Comparison of ENCODE assay signal across 18 cellular contexts in genomic region chr12:102394200-102394599, GRCh38.
DNase-seq lines count a peak whose midpoint lies in the region; ATAC-seq, FAIRE-seq and TF ChIP-seq lines count a peak whose summit lies in the region.
"Had no signal": no experiment of that assay in that cellular context is flagged by ENCODE, and none has a peak within 500 bp of the region (broad histone marks: within the 10 kb centered on the region; RNA-seq: fewer than 3 reads in every experiment).

No MANE protein-coding gene starts in this region.

- H3K36me3 Mint-ChIP-seq in activated CD4-positive, alpha-beta T cell treated with anti-CD3 and anti-CD28 coated beads, Interleukin-2, amount 10 ng/mL, durations not matched to agents 24 days and 14 days (ENCODE audit: low read depth): no peaks in the 10 kb centered on the region
- H3K36me3 Mint-ChIP-seq: CD4-positive, alpha-beta memory T cell had no signal

- H3K9me3 ChIP-seq in K562 (replicated peaks; ENCODE audit: control insufficient read depth, insufficient read depth, low read depth, low read length): no peaks in the 10 kb centered on the region

- H3K4me3 Mint-ChIP-seq in activated CD4-positive, alpha-beta T cell treated with anti-CD3 and anti-CD28 coated beads, Interleukin-2, amount 10 ng/mL, durations not matched to agents 24 days and 14 days: no peak overlapping the region
- H3K4me3 Mint-ChIP-seq: B cell; CD4-positive, alpha-beta memory T cell had no signal

- TF ChIP-seq EP300 in K562 (IDR thresholded peaks at IDR 0.05; ENCODE audit: low read length): no peak

- no peaks in the 10 kb centered on the region for H3K27me3 ChIP-seq in K562 (ENCODE audit: control insufficient read depth in 2 of 2, insufficient read depth in 2 of 2, low read length in 2 of 2)

- no peaks in the 10 kb centered on the region for H3K9me3 Mint-ChIP-seq in activated CD4-positive, alpha-beta T cell treated with anti-CD3 and anti-CD28 coated beads, Interleukin-2, amount 10 ng/mL, durations not matched to agents 24 days and 14 days

- DNase-seq in NCI-H1436 treated with DMSO at 0.1 percent for 48 hours (lab: John Stamatoyannopoulos, UW) (peak; percentile 4), NCI-H1436 (lab: John Stamatoyannopoulos, UW) (no peak), DMS53 treated with DMSO at 0.1 percent for 48 hours (lab: John Stamatoyannopoulos, UW; ENCODE audit: unreplicated experiment) (peak; percentile 96), NCI-H345 (lab: John Stamatoyannopoulos, UW) (peak; percentile 6), K562 (ENCODE audit: extremely low read depth in 1 of 4, low spot score in 3 of 4) (no peak), AG20443 (ENCODE audit: low spot score) (no peak), NCI-H187 treated with DMSO at 0.1 percent for 48 hours (lab: John Stamatoyannopoulos, UW) (no peak)
- DNase-seq in activated CD4-positive, alpha-beta T cell treated with anti-CD3 and anti-CD28 coated beads, Interleukin-2, amount 10 ng/mL, durations not matched to agents 24 days and 14 days: no peak
- DNase-seq: ACHN; C1 segment of cervical spinal cord; CD4-positive, alpha-beta memory T cell had no signal

- no peak overlapping the region for H3K9ac ChIP-seq in K562 (ENCODE audit: insufficient read depth in 1 of 2, low read depth in 2 of 2, low read length in 2 of 2)
- H3K9ac ChIP-seq: GM23248 had no signal

- peaks cover 15% of the 10 kb centered on the region for H3K27me3 Mint-ChIP-seq in activated CD4-positive, alpha-beta T cell treated with anti-CD3 and anti-CD28 coated beads, Interleukin-2, amount 10 ng/mL, durations not matched to agents 24 days and 14 days

- no peak overlapping the region for H3K27ac Mint-ChIP-seq in activated CD4-positive, alpha-beta T cell treated with anti-CD3 and anti-CD28 coated beads, Interleukin-2, amount 10 ng/mL, durations not matched to agents 24 days and 14 days
- H3K27ac Mint-ChIP-seq: B cell; CD4-positive, alpha-beta memory T cell had no signal

- no peak overlapping the region for H3K4me2 ChIP-seq in K562 (ENCODE audit: insufficient read depth, low read length)

- in situ Hi-C loops in K562 (cut with MboI): no loop called here

- intact Hi-C loops in K562 (cut with micrococcal nuclease): no loop called here
- intact Hi-C loops in activated CD4-positive, alpha-beta T cell treated with anti-CD3 and anti-CD28 coated beads, Interleukin-2, amount 10 ng/mL, durations not matched to agents 24 days and 14 days (cut with micrococcal nuclease): no loop called here

- H3K79me2 ChIP-seq in K562 (ENCODE audit: control insufficient read depth, insufficient read depth, low read length): no peaks in the 10 kb centered on the region

- no peaks in the 10 kb centered on the region for H3K36me3 ChIP-seq in K562 (ENCODE audit: control insufficient read depth, insufficient read depth, low read length)

- no peak; the same call in 2 of the 3 replicates for ATAC-seq in K562
- ATAC-seq: HCT116, HepG2 had no signal

- no peak for TF ChIP-seq RAD21 in K562 (CRISPR knock-in tag; conservative IDR thresholded peaks at IDR 0.05 in 1 of 2, IDR thresholded peaks at IDR 0.05 in 1 of 2)

- H3K4me1 ChIP-seq in K562 (replicated peaks in 1 of 2; ENCODE audit: control insufficient read depth in 2 of 2, insufficient read depth in 2 of 2, low read length in 2 of 2): peaks cover 0 to 5% of the 10 kb centered on the region in 2 experiments; a peak in 1 of 5 replicates

- no peak overlapping the region for H3K27ac ChIP-seq in K562 (ENCODE audit: extremely low read depth, low read depth, low read length)
- H3K27ac ChIP-seq: GM23248 had no signal

- no peak for TF ChIP-seq CTCF in K562 (IDR thresholded peaks at IDR 0.05 in 2 of 3, conservative IDR thresholded peaks at IDR 0.05 in 1 of 3; ENCODE audit: insufficient read depth in 2 of 3, low read depth in 1 of 3, low read length in 3 of 3)

- H3K4me1 Mint-ChIP-seq in activated CD4-positive, alpha-beta T cell treated with anti-CD3 and anti-CD28 coated beads, Interleukin-2, amount 10 ng/mL, durations not matched to agents 24 days and 14 days: no peaks in the 10 kb centered on the region
- H3K4me1 Mint-ChIP-seq: B cell; CD4-positive, alpha-beta memory T cell had no signal

- TF ChIP-seq POLR2A in K562 (conservative IDR thresholded peaks at IDR 0.05): no peak

- no peak overlapping the region for H2AFZ ChIP-seq in K562 (ENCODE audit: low read depth, low read length)
- H2AFZ ChIP-seq: GM23248 had no signal

- no peak overlapping the region for H3K4me3 ChIP-seq in K562
- H3K4me3 ChIP-seq: GM23248 had no signal

- WGBS in K562 (ENCODE audit: insufficient coverage, low coverage, missing lambda C conversion rate): 31% methylated on average over 1 of the region's 1 CpG

- POLR2A ChIA-PET in K562 (lab: Yijun Ruan, JAX): no interaction called here

- FAIRE-seq in K562 (lab: Jason Lieb, UNC): no peak
- FAIRE-seq: GM18507, H54, HepG2, HTR-8/SVneo had no signal

- H3K9me1 ChIP-seq in K562 (ENCODE audit: control insufficient read depth, insufficient read depth, low read length): peaks cover 3% of the 10 kb centered on the region

- CTCF ChIA-PET in K562 (lab: Yijun Ruan, JAX; ENCODE audit: low intra/inter-chr PET ratio): no interaction called here

- H4K20me1 ChIP-seq in K562 (replicated peaks; ENCODE audit: control insufficient read depth, insufficient read depth, low read length): no peaks in the 10 kb centered on the region

- no TSS peak for BruUV-seq in K562 (replicated peaks; lab: Mats Ljungman, UMichigan)

TF ChIP-seq in K562, 482 proteins besides CTCF, POLR2A, EP300 and RAD21 (continues in another document):
- TF ChIP-seq TCF7 (IDR thresholded peaks at IDR 0.05; ENCODE audit: borderline replicate concordance) (no peak), FOXJ3 (CRISPR knock-in tag; IDR thresholded peaks at IDR 0.05) (no peak), NFIX (CRISPR knock-in tag; IDR thresholded peaks at IDR 0.05; ENCODE audit: low read depth) (no peak), KDM1A (IDR thresholded peaks at IDR 0.05) (0 out of 4 replicates have a peak, but pooled peaks have one; percentile 34 to 38), ZNF76 (CRISPR knock-in tag; IDR thresholded peaks at IDR 0.05; ENCODE audit: borderline replicate concordance) (no peak), ARHGAP35 (IDR thresholded peaks at IDR 0.05; ENCODE audit: partially characterized antibody) (no peak), FOXK1 (CRISPR knock-in tag; IDR thresholded peaks at IDR 0.05; ENCODE audit: borderline replicate concordance) (no peak), ZNF277 (CRISPR knock-in tag; IDR thresholded peaks at IDR 0.05; ENCODE audit: borderline replicate concordance) (no peak), THRB (CRISPR knock-in tag; conservative IDR thresholded peaks at IDR 0.05) (no peak), RCOR1 (IDR thresholded peaks at IDR 0.05; ENCODE audit: borderline replicate concordance in 1 of 2, low read depth in 2 of 2, low read length in 2 of 2) (0 out of 4 replicates have a peak, but pooled peaks of 1 of the 2 experiments have one; percentile 23), CEBPG (CRISPR knock-in tag; IDR thresholded peaks at IDR 0.05) (no peak), CEBPG (tag; conservative IDR thresholded peaks at IDR 0.05 in 1 of 2, IDR thresholded peaks at IDR 0.05 in 1 of 2) (no peak), MCM2 (IDR thresholded peaks at IDR 0.05; ENCODE audit: low read depth) (no peak), SRSF7 (optimal IDR thresholded peaks at IDR 0.05; ENCODE audit: low read depth, low read length) (no peak), MAFG (tag; conservative IDR thresholded peaks at IDR 0.05) (no peak), ZFP91 (CRISPR knock-in tag; IDR thresholded peaks at IDR 0.05) (no peak), ZBTB26 (CRISPR knock-in tag; IDR thresholded peaks at IDR 0.05) (no peak), ZNF121 (CRISPR knock-in tag; conservative IDR thresholded peaks at IDR 0.05) (no peak)

Comparison
In these comparisons a context has a peak if more than half of its experiments do, and no peak if none do; other contexts are left out.
1. DNase-seq: peak in NCI-H1436 treated with DMSO at 0.1 percent for 48 hours (single experiment), DMS53 treated with DMSO at 0.1 percent for 48 hours (single experiment) and NCI-H345 (single experiment); none in NCI-H1436 (single experiment), K562 (0 of 4), AG20443 (single experiment), NCI-H187 treated with DMSO at 0.1 percent for 48 hours (single experiment) and activated CD4-positive, alpha-beta T cell treated with anti-CD3 and anti-CD28 coated beads, Interleukin-2, amount 10 ng/mL, durations not matched to agents 24 days and 14 days (single experiment).